22 cellular contexts compared by ENCODE assay signal in genomic region chr12:52817003-52817698, GRCh38. TPM values are rescaled to one million over a fixed set of nuclear protein-coding genes. Genes with fewer than 3 reads are reported as not detected.
"Had no signal": no experiment of that assay in that cellular context is flagged by ENCODE, and none has a peak within 500 bp of the region (broad histone marks: within the 10 kb centered on the region; RNA-seq: fewer than 3 reads in every experiment).

No MANE protein-coding gene starts in this region.

- H3K4me3 ChIP-seq: K562 had no signal

- H3K9me3 Mint-ChIP-seq: IgD-negative memory B cell had no signal

- H3K27ac ChIP-seq: HL-60, KMS-11 had no signal

- ATAC-seq: K562, SK-N-SH treated with all-trans-retinoic acid at 6 μM for 48 hours had no signal

- H3K27ac Mint-ChIP-seq: IgD-negative memory B cell had no signal

- H3K4me1 Mint-ChIP-seq: IgD-negative memory B cell had no signal

- DNase-seq: Kasumi-1, MM.1S, NCI-H1092 treated with DMSO at 0.1 percent for 48 hours, NCI-H1436, NCI-H187, NCI-H2029, NCI-H2081 treated with DMSO at 0.1 percent for 48 hours, NCI-H2171, NCI-H226, NCI-H446, NCI-H510A, NCI-H524 treated with DMSO at 0.1 percent for 48 hours, NCI-H69, NCI-H774, Right ventricle myocardium superior, RPMI8226 had no signal

RNA-seq across cellular contexts. Expression of gene KRT4, which starts 3.2 kb away (rescaled TPM):
- total RNA-seq: K562, M059J, Right ventricle myocardium superior had no signal
- polyA plus RNA-seq: IgD-negative memory B cell, K562 had no signal

RNA-seq across cellular contexts. Expression of gene KRT79, which starts 17.0 kb away (rescaled TPM):
- total RNA-seq: M059J, Right ventricle myocardium superior had no signal
- polyA plus RNA-seq: IgD-negative memory B cell had no signal

RNA-seq across cellular contexts. Expression of gene KRT3, which starts 21.2 kb away (rescaled TPM):
- total RNA-seq: K562, M059J, Right ventricle myocardium superior had no signal
- polyA plus RNA-seq: IgD-negative memory B cell, K562 had no signal

RNA-seq across cellular contexts. Expression of gene KRT78, which starts 31.6 kb away (rescaled TPM):
- total RNA-seq: K562, Right ventricle myocardium superior had no signal
- polyA plus RNA-seq: IgD-negative memory B cell, K562 had no signal

RNA-seq across cellular contexts. Expression of gene KRT76, which starts 40.0 kb away (rescaled TPM):
- total RNA-seq: K562, M059J, Right ventricle myocardium superior had no signal
- polyA plus RNA-seq: IgD-negative memory B cell, K562 had no signal
